In the genomic region with DNA sequence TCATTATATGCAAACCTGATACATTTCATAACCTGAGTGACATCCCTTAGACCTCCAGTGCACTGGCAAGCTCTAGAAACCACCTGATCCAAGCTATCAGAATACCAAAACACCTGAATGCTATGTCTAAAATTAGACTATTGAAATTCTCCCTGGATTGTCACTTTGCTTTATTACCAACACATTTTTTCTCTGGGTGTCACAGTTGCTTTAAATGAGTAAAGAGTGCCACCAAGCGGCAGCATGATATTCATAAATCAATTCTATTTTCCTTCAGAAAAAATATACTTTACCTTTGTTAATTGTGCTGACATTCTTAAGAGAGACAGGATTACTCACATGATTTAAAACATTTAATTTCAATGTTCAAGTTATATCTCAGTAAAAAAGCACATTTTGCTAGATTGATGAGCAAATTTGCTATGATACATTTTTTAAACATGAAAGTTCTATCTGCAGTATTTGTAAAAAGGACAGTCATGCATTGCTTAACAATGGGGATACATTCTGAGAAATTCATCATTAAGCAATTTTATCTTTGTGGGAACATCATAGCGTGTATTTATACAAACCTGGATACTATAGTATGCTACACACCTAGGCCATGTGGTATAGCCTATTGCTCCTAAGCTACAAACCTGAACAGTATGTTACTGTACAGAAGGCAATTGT, we compare ENCODE assay signal across 9 cellular contexts.
DNase-seq lines count a peak whose midpoint lies in the region; ATAC-seq and TF ChIP-seq lines count a peak whose summit lies in the region.
"Had no signal": no experiment of that assay in that cellular context is flagged by ENCODE, and none has a peak within 500 bp of the region (broad histone marks: within the 10 kb centered on the region; RNA-seq: fewer than 3 reads in every experiment).

No MANE protein-coding gene starts in this region.

- no peak overlapping the region for H3K4me3 Mint-ChIP-seq in activated B cell treated with CpG ODN at 0.5 μM for 24 hours
- H3K4me3 Mint-ChIP-seq: T-helper 17 cell had no signal

- H3K36me3 ChIP-seq in MG63, result no peaks in the 10 kb centered on the region

- CTCF ChIA-PET in activated B cell treated with CpG ODN at 0.5 μM for 24 hours (lab: Charles Lee), result interaction anchor here (1.4 to 2.0 kb wide), 3 partner anchors 10 to 750 kb away, joined by 3 to 10 read pairs (median 3); a partner anchor contains a TSS

- no peaks in the 10 kb centered on the region for H3K27me3 ChIP-seq in MG63

- H3K27me3 Mint-ChIP-seq in activated B cell treated with CpG ODN at 0.5 μM for 24 hours, result no peaks in the 10 kb centered on the region
- H3K27me3 Mint-ChIP-seq: T-helper 17 cell had no signal

- intact Hi-C loops in activated B cell treated with CpG ODN at 0.5 μM for 24 hours (cut with micrococcal nuclease), result loop anchor here (1.0 to 5.0 kb wide), 6 partner anchors 342 to 1624 kb away; a partner anchor contains a TSS

- peaks cover under 1% of the 10 kb centered on the region; the same call in 1 of the 2 replicates for H3K9me3 ChIP-seq in MG63

- DNase-seq in COLO829 (ENCODE audit: low spot score) (peak; percentile 26), GM19240 (ENCODE audit: insufficient read length, low spot score) (peak; percentile 23), NCI-H2081 (lab: John Stamatoyannopoulos, UW) (peak; percentile 47 to 67), activated B cell treated with CpG ODN at 0.5 μM for 24 hours (no peak), epithelial cell of proximal tubule (ENCODE audit: low read depth) (no peak), occipital lobe (lab: John Stamatoyannopoulos, UW) (peak; percentile 3), MG63 (no peak)

- TF ChIP-seq CTCF in activated B cell treated with CpG ODN at 0.5 μM for 24 hours (IDR thresholded peaks at IDR 0.05) (peak; percentile 81), epithelial cell of proximal tubule (conservative IDR thresholded peaks at IDR 0.05; ENCODE audit: low read depth, low read length) (peak; percentile 65)

- no peaks in the 10 kb centered on the region for H3K9me3 Mint-ChIP-seq in activated B cell treated with CpG ODN at 0.5 μM for 24 hours

- H3K36me3 Mint-ChIP-seq in activated B cell treated with CpG ODN at 0.5 μM for 24 hours (ENCODE audit: low read depth), result no peaks in the 10 kb centered on the region

- H3K4me3 ChIP-seq in epithelial cell of proximal tubule (ENCODE audit: low read depth, low read length) (no peak overlapping the region), MG63 (no peak overlapping the region)

- H3K4me1 Mint-ChIP-seq in activated B cell treated with CpG ODN at 0.5 μM for 24 hours, result peaks cover 2% of the 10 kb centered on the region
- H3K4me1 Mint-ChIP-seq: T-helper 17 cell had no signal

- POLR2A ChIA-PET in activated B cell treated with CpG ODN at 0.5 μM for 24 hours (lab: Charles Lee), result no interaction called here

- ATAC-seq in activated B cell treated with CpG ODN at 0.5 μM for 24 hours (ENCODE audit: low read depth), result no peak
- no peak for ATAC-seq in HG03097 (IDR thresholded peaks at IDR 0.05; ENCODE audit: low FRiP score, unreplicated experiment)
- ATAC-seq: T-helper 17 cell had no signal

- H3K27ac Mint-ChIP-seq in activated B cell treated with CpG ODN at 0.5 μM for 24 hours, result no peak overlapping the region
- H3K27ac Mint-ChIP-seq: T-helper 17 cell had no signal

Comparison
In these comparisons a context has a peak if more than half of its experiments do, and no peak if none do; other contexts are left out.
1. DNase-seq: peak in COLO829 (single experiment), GM19240 (single experiment), NCI-H2081 (2 of 2) and occipital lobe (single experiment); none in activated B cell treated with CpG ODN at 0.5 μM for 24 hours (single experiment), epithelial cell of proximal tubule (single experiment) and MG63 (single experiment).